10 cellular contexts compared by ENCODE assay signal in genomic region chr17:28043296-28043695, GRCh38. TPM values are rescaled to one million over a fixed set of nuclear protein-coding genes. Genes with fewer than 3 reads are reported as not detected.
DNase-seq lines count a peak whose midpoint lies in the region; ATAC-seq and TF ChIP-seq lines count a peak whose summit lies in the region.
"Had no signal": no experiment of that assay in that cellular context is flagged by ENCODE, and none has a peak within 500 bp of the region (broad histone marks: within the 10 kb centered on the region; RNA-seq: fewer than 3 reads in every experiment).

No MANE protein-coding gene starts in this region.

- H3K4me1 ChIP-seq in mucosa of descending colon (ENCODE audit: low read depth), result peaks cover 27% of the 10 kb centered on the region

- intact Hi-C loops in activated naive CD4-positive, alpha-beta T cell treated with anti-CD3 and anti-CD28 coated beads for 36 hours (cut with micrococcal nuclease), result loop anchor here (5.0 to 10.0 kb wide), 5 partner anchors 34 to 532 kb away; partner anchors contain the start of genes ALDOC, IFT20, PIGS and TNFAIP1
- intact Hi-C loops in mucosa of descending colon (cut with DNase I, micrococcal nuclease), result no loop called here

- no peak for TF ChIP-seq CTCF in fibroblast of pulmonary artery (IDR thresholded peaks at IDR 0.05; ENCODE audit: low read length, missing control alignments)
- no peak for TF ChIP-seq CTCF in mucosa of descending colon (IDR thresholded peaks at IDR 0.05)

- H3K4me3 ChIP-seq in fibroblast of pulmonary artery (replicated peaks; ENCODE audit: low read depth, low read length) (peak overlapping the region; percentile 80), mucosa of descending colon (no peak overlapping the region)

- no peaks in the 10 kb centered on the region for H3K36me3 ChIP-seq in mucosa of descending colon (ENCODE audit: low read depth)

- no peaks in the 10 kb centered on the region for H3K9me3 ChIP-seq in mucosa of descending colon

- no peaks in the 10 kb centered on the region for H3K9me3 Mint-ChIP-seq in activated naive CD4-positive, alpha-beta T cell treated with anti-CD3 and anti-CD28 coated beads for 36 hours
- no peaks in the 10 kb centered on the region for H3K9me3 Mint-ChIP-seq in T-cell
- peaks cover 3% of the 10 kb centered on the region for H3K9me3 Mint-ChIP-seq in stimulated activated effector memory CD8-positive, alpha-beta T cell treated with anti-CD3 and anti-CD28 coated beads, Interleukin-12 subunit alpha, Interleukin-12 subunit beta, amount 100 ng/mL, for 72 hours

- DNase-seq in activated naive CD4-positive, alpha-beta T cell treated with anti-CD3 and anti-CD28 coated beads for 36 hours, result no peak
- DNase-seq in activated naive CD4-positive, alpha-beta T cell treated with anti-CD3 and anti-CD28 coated beads, Interleukin-2, amount 50 U/mL, for 16 hours, result no peak
- DNase-seq in T-cell (no peak), fibroblast of pulmonary artery (ENCODE audit: low read depth) (no peak), DMS 273 (lab: John Stamatoyannopoulos, UW; ENCODE audit: unreplicated experiment) (no peak), MV-4-11 (lab: John Stamatoyannopoulos, UW) (no peak), mucosa of descending colon (no peak)
- DNase-seq in stimulated activated effector memory CD8-positive, alpha-beta T cell treated with anti-CD3 and anti-CD28 coated beads, Interleukin-12 subunit alpha, Interleukin-12 subunit beta, amount 100 ng/mL, for 72 hours (ENCODE audit: low spot score in 2 of 2), result no peak
- DNase-seq: NCI-H2029 treated with DMSO at 0.1 percent for 48 hours, T1000 had no signal

- peaks cover 2% of the 10 kb centered on the region for H3K36me3 Mint-ChIP-seq in activated naive CD4-positive, alpha-beta T cell treated with anti-CD3 and anti-CD28 coated beads for 36 hours (ENCODE audit: low read depth)
- peaks cover 12% of the 10 kb centered on the region for H3K36me3 Mint-ChIP-seq in T-cell
- H3K36me3 Mint-ChIP-seq in stimulated activated effector memory CD8-positive, alpha-beta T cell treated with anti-CD3 and anti-CD28 coated beads, Interleukin-12 subunit alpha, Interleukin-12 subunit beta, amount 100 ng/mL, for 72 hours, result peaks cover 17% of the 10 kb centered on the region

- peaks cover 61% of the 10 kb centered on the region for H3K4me1 Mint-ChIP-seq in activated naive CD4-positive, alpha-beta T cell treated with anti-CD3 and anti-CD28 coated beads for 36 hours (ENCODE audit: low read depth)
- peaks cover 74 to 80% (median 78%) of the 10 kb centered on the region in 3 donors for H3K4me1 Mint-ChIP-seq in T-cell
- H3K4me1 Mint-ChIP-seq in stimulated activated effector memory CD8-positive, alpha-beta T cell treated with anti-CD3 and anti-CD28 coated beads, Interleukin-12 subunit alpha, Interleukin-12 subunit beta, amount 100 ng/mL, for 72 hours, result peaks cover 57% of the 10 kb centered on the region

- no peak overlapping the region for H3K27ac Mint-ChIP-seq in activated naive CD4-positive, alpha-beta T cell treated with anti-CD3 and anti-CD28 coated beads for 36 hours
- H3K27ac Mint-ChIP-seq in T-cell, result peak overlapping the region in 1 of 2 donors; percentile 71
- peak overlapping the region; percentile 84 for H3K27ac Mint-ChIP-seq in stimulated activated effector memory CD8-positive, alpha-beta T cell treated with anti-CD3 and anti-CD28 coated beads, Interleukin-12 subunit alpha, Interleukin-12 subunit beta, amount 100 ng/mL, for 72 hours

- CTCF ChIA-PET in activated naive CD4-positive, alpha-beta T cell treated with anti-CD3 and anti-CD28 coated beads for 36 hours (lab: Charles Lee), result interaction anchor here (0.5 to 1.2 kb wide), 3 partner anchors 15 to 238 kb away, joined by 3 read pairs; no protein-coding TSS in a partner anchor
- CTCF ChIA-PET in T-cell (lab: Charles Lee), result no interaction called here

- ATAC-seq in T-cell (replicated peaks in 1 of 4) (no peak), mucosa of descending colon (no peak)
- no peak for ATAC-seq in stimulated activated effector memory CD8-positive, alpha-beta T cell treated with anti-CD3 and anti-CD28 coated beads, Interleukin-12 subunit alpha, Interleukin-12 subunit beta, amount 100 ng/mL, for 72 hours

- H3K27me3 Mint-ChIP-seq in activated naive CD4-positive, alpha-beta T cell treated with anti-CD3 and anti-CD28 coated beads for 36 hours (ENCODE audit: low read depth), result no peaks in the 10 kb centered on the region
- no peaks in the 10 kb centered on the region for H3K27me3 Mint-ChIP-seq in T-cell

- POLR2A ChIA-PET in T-cell (lab: Charles Lee), result interaction anchor here in 1 of 2 donors (0.7 kb wide), 1 partner anchor 91 kb away, joined by 3 read pairs; no protein-coding TSS in a partner anchor

- peak overlapping the region; percentile 79 for H3K4me3 Mint-ChIP-seq in activated naive CD4-positive, alpha-beta T cell treated with anti-CD3 and anti-CD28 coated beads for 36 hours
- H3K4me3 Mint-ChIP-seq in T-cell, result peak overlapping the region; percentile 77 to 83 (median 81)
- peak overlapping the region; percentile 77 for H3K4me3 Mint-ChIP-seq in stimulated activated effector memory CD8-positive, alpha-beta T cell treated with anti-CD3 and anti-CD28 coated beads, Interleukin-12 subunit alpha, Interleukin-12 subunit beta, amount 100 ng/mL, for 72 hours

RNA-seq across cellular contexts. Expression of gene NLK, which starts 0.8 kb away (rescaled TPM):
- 1 to 10 TPM; 8.7 to 8.8 TPM for total RNA-seq in activated naive CD4-positive, alpha-beta T cell treated with anti-CD3 and anti-CD28 coated beads for 36 hours
- total RNA-seq in T-cell, result 10 to 100 TPM; 12.7 to 16.6 (median 13.4) TPM
- 10 to 100 TPM; 20.4 to 24.1 (median 21.0) TPM for total RNA-seq in mucosa of descending colon
